ENCODE assay signal across 8 cellular contexts in the genomic region with DNA sequence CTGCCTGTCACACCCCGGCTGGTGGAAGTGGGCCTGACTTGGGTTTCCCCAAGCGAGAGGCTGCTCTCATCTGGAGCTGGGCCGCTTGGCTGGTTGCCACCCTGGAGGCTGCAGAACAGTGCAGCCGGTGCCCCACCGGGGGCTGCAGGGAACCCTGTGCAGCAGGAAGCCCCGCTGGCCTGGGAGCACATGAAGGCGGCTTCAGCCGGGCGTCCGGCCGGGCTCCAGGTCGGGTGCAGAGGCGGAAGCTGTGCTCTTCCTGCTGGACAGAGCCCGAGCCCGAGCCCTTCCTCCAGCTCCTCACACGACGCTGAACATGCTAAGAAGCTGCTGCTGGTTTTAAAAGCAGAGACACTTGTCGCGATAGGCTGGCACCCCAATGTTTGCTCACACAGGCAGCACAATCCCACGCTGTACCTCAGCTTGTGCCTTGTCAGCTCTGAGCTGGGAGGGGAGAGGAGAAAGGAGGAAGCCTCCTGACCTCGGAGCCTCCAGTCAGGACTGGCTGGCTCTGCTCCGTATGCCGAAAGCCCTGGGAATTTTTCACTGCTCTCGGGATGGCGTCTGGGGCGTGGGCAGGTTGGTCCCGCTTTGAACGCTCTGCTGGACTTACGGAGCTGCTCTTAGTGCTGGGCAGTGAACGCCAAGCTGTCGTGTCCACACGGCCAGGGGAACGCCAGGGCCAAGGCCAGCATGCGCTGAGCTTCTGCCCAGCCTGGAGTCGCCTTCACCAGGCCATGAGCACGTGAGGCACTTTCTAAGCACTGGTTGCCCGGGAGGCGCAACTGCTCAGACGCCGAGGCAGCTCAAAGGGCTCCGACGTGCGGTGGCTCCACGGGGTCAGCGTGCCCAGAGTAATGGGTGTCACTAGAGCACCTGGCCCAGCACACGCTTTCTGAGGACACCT. TPM values are rescaled to one million over a fixed set of nuclear protein-coding genes. Genes with fewer than 3 reads are reported as not detected.
DNase-seq lines count a peak whose midpoint lies in the region; ATAC-seq, FAIRE-seq and TF ChIP-seq lines count a peak whose summit lies in the region.

No MANE protein-coding gene starts in this region.

- H3K4me1 ChIP-seq in H1 (replicated peaks in 1 of 4; ENCODE audit: control insufficient read depth in 3 of 4, insufficient read depth in 4 of 4, low read length in 3 of 4): peaks cover 0 to 15% (median 9%) of the 10 kb centered on the region in 4 experiments; a peak in 6 of 7 replicates

- H3K4me2 ChIP-seq in H1 (ENCODE audit: insufficient read depth in 1 of 2, low read depth in 2 of 2, low read length in 2 of 2): no peak overlapping the region

- H3K56ac ChIP-seq in H1 (replicated peaks; ENCODE audit: insufficient read length, low read depth, low read length): no peak overlapping the region

- no peak overlapping the region for H4K5ac ChIP-seq in H1 (ENCODE audit: insufficient read length, low read depth, low read length)

- no peak overlapping the region for H2BK12ac ChIP-seq in H1 (ENCODE audit: low read depth, low read length)

- POLR2A ChIA-PET in H1 (lab: Charles Lee; ENCODE audit: partially characterized antibody): interaction anchor here (0.7 to 1.5 kb wide), 6 partner anchors 9 to 175 kb away, joined by 3 to 9 read pairs (median 4); partner anchors contain the start of gene CDK5R1

- no peak overlapping the region for H2BK20ac ChIP-seq in H1 (ENCODE audit: low read length)

- H3K23me2 ChIP-seq in H1 (ENCODE audit: low read depth, low read length): no peaks in the 10 kb centered on the region

- TF ChIP-seq POLR2A in H1 (IDR thresholded peaks at IDR 0.05; ENCODE audit: control extremely low read depth in 1 of 2, low read depth in 2 of 2, low read length in 2 of 2): no peak

- DNase-seq in AG20443 (ENCODE audit: low spot score): peak; percentile 29
- DNase-seq in Kasumi-1 (lab: John Stamatoyannopoulos, UW): peak; percentile 34 to 40
- DNase-seq in H1 (ENCODE audit: low read depth in 1 of 2, low spot score in 2 of 2): no peak
- DNase-seq in myocyte (ENCODE audit: low read depth): peak; percentile 49
- no peak for DNase-seq in omental fat pad (ENCODE audit: low spot score)
- DNase-seq in NK-92 treated with Interleukin-12 subunit alpha and Interleukin-12 subunit beta, amount 100 ng/mL, for 24 hours (lab: John Stamatoyannopoulos, UW): no peak
- no peak for DNase-seq in DMS153 treated with DMSO at 0.1 percent for 48 hours (lab: John Stamatoyannopoulos, UW; ENCODE audit: unreplicated experiment)

- no peak overlapping the region for H2AFZ ChIP-seq in H1 (ENCODE audit: low read length)

- H3K27ac ChIP-seq in H1 (ENCODE audit: low read depth, low read length): no peak overlapping the region

- H2BK5ac ChIP-seq in H1 (ENCODE audit: low read depth, low read length): peak overlapping the region; percentile 3; the same call in 1 of the 2 replicates

- TF ChIP-seq EP300 in H1 (IDR thresholded peaks at IDR 0.05; ENCODE audit: borderline replicate concordance in 1 of 2, low read depth in 2 of 2, low read length in 2 of 2): no peak

- peak overlapping the region; percentile 19 for H4K91ac ChIP-seq in H1 (replicated peaks; ENCODE audit: insufficient read length, low read length)

- H2BK120ac ChIP-seq in H1 (replicated peaks; ENCODE audit: low read depth, low read length): no peak overlapping the region

- no peak overlapping the region for H3K9ac ChIP-seq in H1 (replicated peaks in 1 of 4; ENCODE audit: extremely low read depth in 1 of 4, low read depth in 3 of 4, low read length in 3 of 4)

- no peak overlapping the region for H3K14ac ChIP-seq in H1 (ENCODE audit: insufficient read length)

- ATAC-seq in omental fat pad (ENCODE audit: low FRiP score): no peak
- ATAC-seq in GM18870 (IDR thresholded peaks at IDR 0.05; ENCODE audit: unreplicated experiment): no peak

- no peak overlapping the region for H2AK5ac ChIP-seq in H1 (ENCODE audit: low read depth, low read length)

- H3K79me1 ChIP-seq in H1 (ENCODE audit: low read depth, low read length): no peaks in the 10 kb centered on the region

- H3K23ac ChIP-seq in H1 (ENCODE audit: insufficient read length): no peak overlapping the region

- WGBS in H1 (ENCODE audit: extremely low coverage in 1 of 2, insufficient coverage in 1 of 2, insufficient read length in 1 of 2, insufficient replicate concordance in 2 of 2, low coverage in 1 of 2, low lambda C conversion rate in 2 of 2, missing lambda C conversion rate in 1 of 2), 2 experiments: 88% methylated on average over 43 of the region's 46 CpGs; no CpG with 5 or more reads in 1 of the 2 experiments

- H4K20me1 ChIP-seq in H1 (replicated peaks in 1 of 2; ENCODE audit: control insufficient read depth in 1 of 2, insufficient read depth in 2 of 2, low read length in 2 of 2): peaks cover 0 to 2% of the 10 kb centered on the region in 2 experiments

- H3K27me3 ChIP-seq in H1 (replicated peaks in 1 of 4; ENCODE audit: control insufficient read depth in 3 of 4, extremely low read depth in 1 of 4, insufficient read depth in 3 of 4, low read length in 3 of 4): no peaks in the 10 kb centered on the region

- peaks cover 0 to under 1% (median 0%) of the 10 kb centered on the region in 4 experiments; a peak in 1 of 8 replicates for H3K36me3 ChIP-seq in H1 (ENCODE audit: control insufficient read depth in 2 of 4, insufficient read depth in 4 of 4, low read length in 3 of 4)

- H3K4me3 ChIP-seq in H1 (ENCODE audit: extremely low read depth in 1 of 4, insufficient read depth in 2 of 4, low read depth in 3 of 4, low read length in 4 of 4): no peak overlapping the region

- H2BK15ac ChIP-seq in H1 (ENCODE audit: low read length): no peak overlapping the region

- H3K4ac ChIP-seq in H1 (replicated peaks; ENCODE audit: insufficient read length, low read depth, low read length): no peak overlapping the region

- CTCF ChIA-PET in H1 (lab: Charles Lee; ENCODE audit: partially characterized antibody): interaction anchor here (0.6 to 2.2 kb wide), 13 partner anchors 9 to 414 kb away, joined by 3 to 7 read pairs (median 4); partner anchors contain the start of gene CDK5R1

- FAIRE-seq in H1 (lab: Jason Lieb, UNC): no peak

- H3K79me2 ChIP-seq in H1 (ENCODE audit: control insufficient read depth in 1 of 2, insufficient read depth in 2 of 2, low read length in 2 of 2): 0 out of 4 replicates have a peak, but pooled peaks cover 0 to 1% of the 10 kb centered on the region in 2 experiments

- TF ChIP-seq RAD21 in H1 (IDR thresholded peaks at IDR 0.05 in 1 of 2, conservative IDR thresholded peaks at IDR 0.05 in 1 of 2; ENCODE audit: low read depth in 2 of 2, low read length in 2 of 2): no peak

- H3K18ac ChIP-seq in H1 (ENCODE audit: extremely low read depth, low read length): peak overlapping the region; percentile 48

- no peaks in the 10 kb centered on the region for H3K9me3 ChIP-seq in H1 (ENCODE audit: insufficient read depth in 2 of 2, low read depth in 1 of 2, low read length in 1 of 2)

- peak overlapping the region; percentile 3; the same call in 1 of the 2 replicates for H4K8ac ChIP-seq in H1 (ENCODE audit: extremely low read depth, insufficient read depth, low read length)

- TF ChIP-seq CTCF in H1 (IDR thresholded peaks at IDR 0.05; ENCODE audit: control extremely low read depth in 1 of 3, insufficient read depth in 1 of 3, low read depth in 1 of 3, low read length in 3 of 3): no peak
- no peak for TF ChIP-seq CTCF in omental fat pad (IDR thresholded peaks at IDR 0.05)

TF ChIP-seq in H1, 55 proteins besides CTCF, POLR2A, EP300 and RAD21 (continues in another document):
- no peak for TF ChIP-seq EZH2 (IDR thresholded peaks at IDR 0.05; ENCODE audit: low read depth, low read length, severe bottlenecking)
- TF ChIP-seq CREB1 (IDR thresholded peaks at IDR 0.05): no peak
- TF ChIP-seq POLR2AphosphoS5 (IDR thresholded peaks at IDR 0.05; ENCODE audit: low read depth, low read length): no peak
- no peak for TF ChIP-seq CTBP2 (IDR thresholded peaks at IDR 0.05; ENCODE audit: borderline replicate concordance, insufficient read depth, insufficient read length, low read length)
- TF ChIP-seq, protein P1, sequence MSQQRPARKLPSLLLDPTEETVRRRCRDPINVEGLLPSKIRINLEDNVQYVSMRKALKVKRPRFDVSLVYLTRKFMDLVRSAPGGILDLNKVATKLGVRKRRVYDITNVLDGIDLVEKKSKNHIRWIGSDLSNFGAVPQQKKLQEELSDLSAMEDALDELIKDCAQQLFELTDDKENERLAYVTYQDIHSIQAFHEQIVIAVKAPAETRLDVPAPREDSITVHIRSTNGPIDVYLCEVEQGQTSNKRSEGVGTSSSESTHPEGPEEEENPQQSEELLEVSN (IDR thresholded peaks at IDR 0.05): no peak
- no peak for TF ChIP-seq NANOG (IDR thresholded peaks at IDR 0.05; ENCODE audit: insufficient read depth, low read depth, low read length, poor library complexity, severe bottlenecking)
- TF ChIP-seq CEBPB (IDR thresholded peaks at IDR 0.05; ENCODE audit: low read depth, low read length): no peak
- TF ChIP-seq KDM1A (IDR thresholded peaks at IDR 0.05; ENCODE audit: borderline replicate concordance, low read length): no peak
- TF ChIP-seq TAF7 (optimal IDR thresholded peaks at IDR 0.05; ENCODE audit: borderline replicate concordance, low read depth, low read length): no peak

RNA-seq across cellular contexts. Expression of gene CDK5R1, which starts 8.8 kb away (rescaled TPM):
- total RNA-seq in H1 (2021; fragmentation: NEBNext Ultra II Directional; extraction: Animal tissue kit (Norgen Biotek cat#: 25700)): 9.9 and 10.7 TPM in 2 replicates
- 2.7 and 4.3 TPM in 2 replicates for polyA plus RNA-seq in H1 (2011; rRNA removed)
- 3.6 TPM for polyA plus RNA-seq in H1 (2011; cell fraction: cytosol; rRNA removed)
- 4.5 TPM for polyA plus RNA-seq in H1 (2011; cell fraction: nucleus; rRNA removed)
- 5.2 to 6.6 TPM (median 6.3 TPM) in 4 replicates for polyA plus RNA-seq in H1 (2012, experiment 1 of 2)
- 4.9 TPM for polyA plus RNA-seq in H1 (2012, experiment 2 of 2)
- 4.8 TPM for polyA plus RNA-seq in H1 (2013, experiment 1 of 2)
- 4.8 TPM for polyA plus RNA-seq in H1 (2013, experiment 2 of 2)
- polyA minus RNA-seq in H1 (2011; rRNA and poly(A)+ RNA removed): 2.8 and 4.6 TPM in 2 replicates
- polyA minus RNA-seq in H1 (2011; cell fraction: cytosol; rRNA and poly(A)+ RNA removed): 6.5 TPM
- polyA minus RNA-seq in H1 (2011; cell fraction: nucleus; rRNA and poly(A)+ RNA removed): 4.7 TPM
- total RNA-seq in myocyte (25.8 and 39.6 TPM in 2 replicates), omental fat pad (1 to 10 TPM; 1.1 to 2.6 (median 1.8) TPM)
- 13.4 TPM for polyA plus RNA-seq in myocyte (2012)

RNA-seq across cellular contexts. Expression of gene PSMD11, which starts 51.3 kb away (rescaled TPM):
- 171 and 175 TPM in 2 replicates for total RNA-seq in H1 (2021; fragmentation: NEBNext Ultra II Directional; extraction: Animal tissue kit (Norgen Biotek cat#: 25700))
- polyA plus RNA-seq in H1 (2011; rRNA removed): 49.0 and 68.4 TPM in 2 replicates
- polyA plus RNA-seq in H1 (2011; cell fraction: cytosol; rRNA removed): 82.0 TPM
- polyA plus RNA-seq in H1 (2011; cell fraction: nucleus; rRNA removed): 64.6 TPM
- 148 to 209 TPM (median 158 TPM) in 4 replicates for polyA plus RNA-seq in H1 (2012, experiment 1 of 2)
- polyA plus RNA-seq in H1 (2012, experiment 2 of 2): 48.7 TPM
- 147 TPM for polyA plus RNA-seq in H1 (2013, experiment 1 of 2)
- polyA plus RNA-seq in H1 (2013, experiment 2 of 2): 151 TPM
- 202 and 260 TPM in 2 replicates for polyA minus RNA-seq in H1 (2011; rRNA and poly(A)+ RNA removed)
- 72.1 TPM for polyA minus RNA-seq in H1 (2011; cell fraction: cytosol; rRNA and poly(A)+ RNA removed)
- polyA minus RNA-seq in H1 (2011; cell fraction: nucleus; rRNA and poly(A)+ RNA removed): 81.8 TPM
- total RNA-seq in myocyte (93.7 and 95.0 TPM in 2 replicates), omental fat pad (100 to 1,000 TPM in 1 of 4 donors, 10 to 100 TPM in 3; 58.2 to 114 (median 67.0) TPM)
- polyA plus RNA-seq in myocyte (2012): 108 TPM

Comparison
In these comparisons a context has a peak if more than half of its experiments do, and no peak if none do; other contexts are left out.
1. DNase-seq: peak in AG20443 (single experiment), Kasumi-1 (2 of 2) and myocyte (single experiment); none in H1 (0 of 2), omental fat pad (single experiment), NK-92 treated with Interleukin-12 subunit alpha and Interleukin-12 subunit beta, amount 100 ng/mL, for 24 hours (single experiment) and DMS153 treated with DMSO at 0.1 percent for 48 hours (single experiment).